Comparison of ENCODE assay signal across 1 cellular context in genomic region chr14:31286456-31287293, GRCh38.
TF ChIP-seq lines count a peak whose summit lies in the region.

No MANE protein-coding gene starts in this region.

TF ChIP-seq in HepG2, 621 proteins besides CTCF, POLR2A, EP300 and RAD21 (continued from another document and continues in another):
- TF ChIP-seq CSRNP1 (CRISPR knock-in tag; IDR thresholded peaks at IDR 0.05) (peak; percentile 95), POLR2AphosphoS5 (IDR thresholded peaks at IDR 0.05; ENCODE audit: low read depth, low read length) (no peak), ZBTB20 (CRISPR knock-in tag; IDR thresholded peaks at IDR 0.05; ENCODE audit: borderline replicate concordance, low read depth) (no peak; the same call in 1 of the 2 replicates), HOXA5 (CRISPR knock-in tag; IDR thresholded peaks at IDR 0.05) (peak; percentile 70; the same call in 1 of the 2 replicates), GATAD1 (CRISPR knock-in tag; IDR thresholded peaks at IDR 0.05) (no peak), ZKSCAN8 (CRISPR knock-in tag; IDR thresholded peaks at IDR 0.05; ENCODE audit: borderline replicate concordance) (no peak; the same call in 1 of the 2 replicates), NCOA2 (CRISPR knock-in tag; IDR thresholded peaks at IDR 0.05) (peak; percentile 46; the same call in 1 of the 2 replicates), IRF1 (CRISPR knock-in tag; IDR thresholded peaks at IDR 0.05; ENCODE audit: low read depth) (no peak), ZSCAN9 (CRISPR knock-in tag; IDR thresholded peaks at IDR 0.05; ENCODE audit: borderline replicate concordance) (peak; percentile 94), NFKBIZ (CRISPR knock-in tag; IDR thresholded peaks at IDR 0.05) (peak; percentile 55; the same call in 1 of the 2 replicates), ZNF501 (CRISPR knock-in tag; IDR thresholded peaks at IDR 0.05) (peak; percentile 78), JDP2 (CRISPR knock-in tag; IDR thresholded peaks at IDR 0.05; ENCODE audit: borderline replicate concordance) (no peak), ZNF274 (CRISPR knock-in tag; IDR thresholded peaks at IDR 0.05) (peak; percentile 98), HNRNPLL (IDR thresholded peaks at IDR 0.05; ENCODE audit: low read depth, low read length, poor library complexity, severe bottlenecking) (no peak), ZNF275 (CRISPR knock-in tag; IDR thresholded peaks at IDR 0.05; ENCODE audit: borderline replicate concordance) (no peak), ZNF878 (CRISPR knock-in tag; IDR thresholded peaks at IDR 0.05) (no peak), SMAD3 (CRISPR knock-in tag; IDR thresholded peaks at IDR 0.05) (peak; percentile 77; the same call in 1 of the 2 replicates), ZNF746 (CRISPR knock-in tag; IDR thresholded peaks at IDR 0.05) (no peak; the same call in 1 of the 2 replicates), THAP7 (CRISPR knock-in tag; IDR thresholded peaks at IDR 0.05) (peak; percentile 51; the same call in 1 of the 2 replicates), ELF1 (CRISPR knock-in tag; IDR thresholded peaks at IDR 0.05) (peak; percentile 28; the same call in 1 of the 2 replicates), ZNF318 (CRISPR knock-in tag; IDR thresholded peaks at IDR 0.05) (peak; percentile 94), ZSCAN29 (CRISPR knock-in tag; conservative IDR thresholded peaks at IDR 0.05) (no peak), PREB (CRISPR knock-in tag; IDR thresholded peaks at IDR 0.05) (no peak), CREB1 (IDR thresholded peaks at IDR 0.05) (no peak), CREB1 (CRISPR knock-in tag; IDR thresholded peaks at IDR 0.05) (no peak), ZNF138 (CRISPR knock-in tag; IDR thresholded peaks at IDR 0.05; ENCODE audit: low read depth) (peak; percentile 88), HES4 (CRISPR knock-in tag; IDR thresholded peaks at IDR 0.05; ENCODE audit: borderline replicate concordance) (no peak), SRSF9 (IDR thresholded peaks at IDR 0.05; ENCODE audit: borderline replicate concordance, insufficient read depth, low read depth, low read length, poor library complexity, severe bottlenecking) (no peak), ZNF644 (CRISPR knock-in tag; IDR thresholded peaks at IDR 0.05; ENCODE audit: low read depth) (peak; percentile 93), TAF1 (CRISPR knock-in tag; IDR thresholded peaks at IDR 0.05) (no peak), SIX4 (CRISPR knock-in tag; IDR thresholded peaks at IDR 0.05) (peak; percentile 58; the same call in 1 of the 2 replicates), SKIL (CRISPR knock-in tag; IDR thresholded peaks at IDR 0.05; ENCODE audit: borderline replicate concordance) (no peak), HDAC6 (IDR thresholded peaks at IDR 0.05; ENCODE audit: low read depth, low read length) (no peak), TRIM24 (CRISPR knock-in tag; IDR thresholded peaks at IDR 0.05) (no peak), PHB2 (IDR thresholded peaks at IDR 0.05; ENCODE audit: partially characterized antibody) (no peak), FOXA3 (CRISPR knock-in tag; IDR thresholded peaks at IDR 0.05) (peak; percentile 73), TCF12 (IDR thresholded peaks at IDR 0.05) (no peak), TCF12 (CRISPR knock-in tag; IDR thresholded peaks at IDR 0.05) (no peak), TMF1 (CRISPR knock-in tag; IDR thresholded peaks at IDR 0.05; ENCODE audit: low read depth) (peak; percentile 86), ZNF576 (CRISPR knock-in tag; IDR thresholded peaks at IDR 0.05) (no peak), ZNF775 (CRISPR knock-in tag; IDR thresholded peaks at IDR 0.05; ENCODE audit: borderline replicate concordance) (no peak), CHD2 (IDR thresholded peaks at IDR 0.05; ENCODE audit: low read depth, low read length) (0 out of 2 replicates have a peak, but pooled peaks have one; percentile 19), ZNF143 (CRISPR knock-in tag; IDR thresholded peaks at IDR 0.05) (peak; percentile 41), ZFP37 (CRISPR knock-in tag; IDR thresholded peaks at IDR 0.05; ENCODE audit: borderline replicate concordance) (no peak), FOXP4 (CRISPR knock-in tag; IDR thresholded peaks at IDR 0.05) (peak; percentile 44), EEA1 (CRISPR knock-in tag; IDR thresholded peaks at IDR 0.05; ENCODE audit: borderline replicate concordance) (no peak; the same call in 1 of the 2 replicates), ZNF296 (CRISPR knock-in tag; conservative IDR thresholded peaks at IDR 0.05) (no peak), KDM2A (CRISPR knock-in tag; IDR thresholded peaks at IDR 0.05; ENCODE audit: borderline replicate concordance, low read depth) (peak; percentile 89; the same call in 1 of the 2 replicates), SP5 (CRISPR knock-in tag; IDR thresholded peaks at IDR 0.05; ENCODE audit: borderline replicate concordance, low read depth) (peak; percentile 53; the same call in 1 of the 2 replicates), NFATC3 (CRISPR knock-in tag; IDR thresholded peaks at IDR 0.05) (peak; percentile 95; the same call in 1 of the 2 replicates), BHLHE40 (IDR thresholded peaks at IDR 0.05; ENCODE audit: low read length) (peak; percentile 63), U2AF1 (optimal IDR thresholded peaks at IDR 0.05; ENCODE audit: low read depth, low read length) (no peak)
